27 cellular contexts compared by ENCODE assay signal in the genomic region with DNA sequence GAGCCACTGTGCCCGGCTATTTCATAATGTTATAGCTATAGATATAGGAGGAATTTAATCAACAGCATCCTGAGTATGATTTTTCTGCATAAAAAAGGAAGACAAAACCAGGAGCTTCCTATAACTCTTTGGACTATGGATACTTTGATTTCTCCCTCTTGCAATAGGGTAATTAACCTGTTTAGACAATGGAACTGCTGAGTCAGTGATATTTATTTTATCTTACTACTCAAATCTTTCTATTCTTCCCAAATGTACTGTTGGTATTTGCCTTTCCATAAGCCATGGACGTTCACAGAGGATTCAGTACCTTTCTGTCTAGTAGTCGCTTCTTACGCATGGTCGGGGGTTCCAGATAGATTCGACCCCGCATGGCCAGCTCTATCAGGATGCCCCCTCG. TPM values are rescaled to one million over a fixed set of nuclear protein-coding genes. Genes with fewer than 3 reads are reported as not detected.
"Had no signal": no experiment of that assay in that cellular context is flagged by ENCODE, and none has a peak within 500 bp of the region (broad histone marks: within the 10 kb centered on the region; RNA-seq: fewer than 3 reads in every experiment).

No MANE protein-coding gene starts in this region.

- H3K36me3 ChIP-seq: neutrophil, ovary, prostate gland, uterus had no signal

- H3K9ac ChIP-seq: neural progenitor cell had no signal

- H3K27ac Mint-ChIP-seq: nephron; neural progenitor cell; stimulated activated effector memory CD8-positive, alpha-beta T cell treated with anti-CD3 and anti-CD28 coated beads, Interleukin-12 subunit alpha, Interleukin-12 subunit beta, amount 100 ng/mL, for 72 hours; stimulated activated naive CD8-positive, alpha-beta T cell treated with anti-CD3 and anti-CD28 coated beads, Interleukin-15, Interleukin-2, amounts not matched to agents 100 ng/mL and 50 ng/mL, for 24 hours; type B pancreatic cell had no signal

- H3K4me2 ChIP-seq: neural progenitor cell had no signal

- FAIRE-seq: small intestine had no signal

- H3K9me3 ChIP-seq: left ventricle myocardium inferior, neutrophil, ovary, prostate gland, sigmoid colon, spleen, tibial nerve, uterus had no signal

- H3K4me3 ChIP-seq: left ventricle myocardium inferior, neural progenitor cell, ovary, prostate gland, sigmoid colon, spleen, tibial nerve, uterus had no signal

- H3K4me1 ChIP-seq: left ventricle myocardium inferior, neural progenitor cell, prostate gland, sigmoid colon, spleen, uterus had no signal

- H3K9me3 Mint-ChIP-seq: immature natural killer cell; naive thymus-derived CD8-positive, alpha-beta T cell; nephron; neural progenitor cell; stimulated activated effector memory CD8-positive, alpha-beta T cell treated with anti-CD3 and anti-CD28 coated beads, Interleukin-12 subunit alpha, Interleukin-12 subunit beta, amount 100 ng/mL, for 72 hours; stimulated activated naive CD8-positive, alpha-beta T cell treated with anti-CD3 and anti-CD28 coated beads, Interleukin-15, Interleukin-2, amounts not matched to agents 100 ng/mL and 50 ng/mL, for 24 hours; type B pancreatic cell had no signal

- H3K27me3 ChIP-seq: neural progenitor cell, neutrophil, ovary, sigmoid colon, spleen, tibial nerve, uterus had no signal

- H3K27me3 Mint-ChIP-seq: naive thymus-derived CD8-positive, alpha-beta T cell; stimulated activated naive CD8-positive, alpha-beta T cell treated with anti-CD3 and anti-CD28 coated beads, Interleukin-15, Interleukin-2, amounts not matched to agents 100 ng/mL and 50 ng/mL, for 24 hours; type B pancreatic cell had no signal

- DNase-seq: hypothalamus; immature natural killer cell; islet precursor cell; left ventricle myocardium inferior; mesenchymal stem cell; naive thymus-derived CD8-positive, alpha-beta T cell; occipital lobe; ovary; retina; right cardiac atrium; sigmoid colon; small intestine; spleen; stimulated activated CD4-positive, alpha-beta T cell treated with anti-CD3 and anti-CD28 coated beads, Interleukin-4, amount 100 ng/mL, for 24 hours; stimulated activated naive CD4-positive, alpha-beta T cell; substantia nigra; uterus had no signal

- H2AFZ ChIP-seq: neural progenitor cell had no signal

- H3K4me1 Mint-ChIP-seq: neural progenitor cell; stimulated activated effector memory CD8-positive, alpha-beta T cell treated with anti-CD3 and anti-CD28 coated beads, Interleukin-12 subunit alpha, Interleukin-12 subunit beta, amount 100 ng/mL, for 72 hours had no signal

- H3K27ac ChIP-seq: left ventricle myocardium inferior, neural progenitor cell, neutrophil, ovary, prostate gland, sigmoid colon, spleen, tibial nerve, uterus had no signal

- H3K4me3 Mint-ChIP-seq: immature natural killer cell; naive thymus-derived CD8-positive, alpha-beta T cell; nephron; neural progenitor cell; stimulated activated effector memory CD8-positive, alpha-beta T cell treated with anti-CD3 and anti-CD28 coated beads, Interleukin-12 subunit alpha, Interleukin-12 subunit beta, amount 100 ng/mL, for 72 hours; stimulated activated naive CD8-positive, alpha-beta T cell treated with anti-CD3 and anti-CD28 coated beads, Interleukin-15, Interleukin-2, amounts not matched to agents 100 ng/mL and 50 ng/mL, for 24 hours; type B pancreatic cell had no signal

RNA-seq across cellular contexts. Expression of a gene that starts 57.4 kb away (rescaled TPM):
- total RNA-seq: kidney epithelial cell, left ventricle myocardium inferior, mucosa of gallbladder, ovary, sigmoid colon had no signal
- polyA plus RNA-seq: immature natural killer cell, right cardiac atrium had no signal
